Comparison of ENCODE assay signal across 9 cellular contexts in the genomic region with DNA sequence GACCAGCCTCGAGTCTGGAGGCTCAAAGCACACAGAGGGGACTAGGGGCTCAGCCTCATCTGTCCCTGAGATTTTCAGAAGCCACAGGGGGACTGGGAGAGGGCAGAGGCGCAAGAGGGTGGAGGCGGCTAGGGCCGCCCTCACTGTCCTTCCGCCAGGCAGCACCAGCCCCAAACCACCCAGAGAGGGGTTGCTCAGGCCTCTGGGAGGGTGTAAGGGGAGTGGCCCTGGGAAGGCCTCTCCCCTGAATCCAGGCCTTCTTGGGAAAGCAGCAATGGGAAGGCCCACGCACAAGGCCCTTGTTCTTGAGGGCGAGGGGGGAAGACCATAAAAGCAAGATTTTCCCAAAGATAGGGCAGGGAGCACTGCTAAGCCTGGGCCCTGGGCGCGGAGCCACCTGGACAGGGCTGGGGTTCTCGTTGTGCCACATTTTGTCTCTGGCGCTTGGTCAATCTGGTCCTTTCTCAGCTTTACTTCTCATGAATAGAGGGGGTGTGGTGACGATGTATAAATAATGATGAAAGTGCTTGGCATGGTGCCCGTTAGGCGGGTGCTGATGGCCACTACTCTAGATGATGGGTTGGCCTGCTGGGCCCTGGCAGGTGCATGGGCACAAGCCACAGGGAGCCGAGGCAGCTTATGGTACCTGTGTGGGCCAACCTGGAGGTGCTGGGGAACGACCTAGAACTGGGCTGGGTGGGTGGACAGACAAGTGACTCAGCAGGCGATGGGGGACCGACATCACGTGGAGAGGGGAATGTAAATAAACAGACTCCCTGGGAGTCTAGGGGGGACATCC. TPM values are rescaled to one million over a fixed set of nuclear protein-coding genes. Genes with fewer than 3 reads are reported as not detected.
A peak's percentile ranks its signal among the peaks of the same experiment; 100 is the strongest.
DNase-seq lines count a peak whose midpoint lies in the region; ATAC-seq, FAIRE-seq and TF ChIP-seq lines count a peak whose summit lies in the region.
"Had no signal": no experiment of that assay in that cellular context is flagged by ENCODE, and none has a peak within 500 bp of the region (broad histone marks: within the 10 kb centered on the region; RNA-seq: fewer than 3 reads in every experiment).

No MANE protein-coding gene starts in this region.

- no peaks in the 10 kb centered on the region for H4K20me1 ChIP-seq in H9 (ENCODE audit: control insufficient read depth, insufficient read depth, insufficient read length)
- H4K20me1 ChIP-seq in OCI-LY7 (ENCODE audit: insufficient read depth, low read length), result no peaks in the 10 kb centered on the region
- H4K20me1 ChIP-seq in smooth muscle cell (ENCODE audit: low read depth), result no peaks in the 10 kb centered on the region

- no peak overlapping the region for H2BK120ac ChIP-seq in H9 (ENCODE audit: low read depth, low read length, poor library complexity, severe bottlenecking)

- no peaks in the 10 kb centered on the region for H3K9me3 ChIP-seq in A549
- no peaks in the 10 kb centered on the region for H3K9me3 ChIP-seq in H9 (ENCODE audit: control insufficient read depth, low read depth, low read length)
- no peaks in the 10 kb centered on the region for H3K9me3 ChIP-seq in OCI-LY7 (ENCODE audit: low read length)
- H3K9me3 ChIP-seq in smooth muscle cell (replicated peaks; ENCODE audit: low read depth), result no peaks in the 10 kb centered on the region

- no peak overlapping the region for H3K9ac ChIP-seq in H9 (ENCODE audit: extremely low read depth, insufficient read length, low read length)
- H3K9ac ChIP-seq in smooth muscle cell (ENCODE audit: low read depth), result no peak overlapping the region
- H3K9ac ChIP-seq: parathyroid adenoma had no signal

- DNase-seq in A549 (ENCODE audit: low read depth in 1 of 2, low spot score in 1 of 2) (peak in 1 of 2 experiments; percentile 36), H9 (peak; percentile 23), OCI-LY7 (ENCODE audit: low spot score) (no peak), epithelial cell of esophagus (ENCODE audit: low read depth) (peak; percentile 32), omental fat pad (ENCODE audit: low spot score) (no peak), glomerular visceral epithelial cell (ENCODE audit: extremely low spot score) (no peak), smooth muscle cell (lab: John Stamatoyannopoulos, UW; ENCODE audit: unreplicated experiment) (no peak)

- no peak overlapping the region for H4K91ac ChIP-seq in H9 (ENCODE audit: insufficient read length, low read depth, low read length)

- no peak for TF ChIP-seq POLR2A in A549 (IDR thresholded peaks at IDR 0.05; ENCODE audit: low read length)

- no peak overlapping the region for H2BK15ac ChIP-seq in H9 (ENCODE audit: low read depth, low read length)

- no peaks in the 10 kb centered on the region for H3K79me1 ChIP-seq in H9 (ENCODE audit: insufficient read depth, low read depth, low read length, poor library complexity, severe bottlenecking)

- H3K27me3 ChIP-seq in H9 (ENCODE audit: insufficient read depth, low read length) (no peaks in the 10 kb centered on the region; the same call in 1 of the 2 replicates), smooth muscle cell (ENCODE audit: low read depth) (no peaks in the 10 kb centered on the region)

- no peak for TF ChIP-seq CTCF in A549 (IDR thresholded peaks at IDR 0.05)
- no peak for TF ChIP-seq CTCF in H9 (conservative IDR thresholded peaks at IDR 0.05)
- TF ChIP-seq CTCF in OCI-LY7 (conservative IDR thresholded peaks at IDR 0.05; ENCODE audit: low read length), result no peak
- no peak for TF ChIP-seq CTCF in epithelial cell of esophagus (IDR thresholded peaks at IDR 0.05; ENCODE audit: insufficient read depth, low read depth, low read length, missing control alignments)
- no peak for TF ChIP-seq CTCF in omental fat pad (IDR thresholded peaks at IDR 0.05)
- no peak for TF ChIP-seq CTCF in smooth muscle cell (IDR thresholded peaks at IDR 0.05; ENCODE audit: borderline replicate concordance, insufficient read depth, poor library complexity, severe bottlenecking)

- no peak for TF ChIP-seq RAD21 in A549 (conservative IDR thresholded peaks at IDR 0.05 in 1 of 2, IDR thresholded peaks at IDR 0.05 in 1 of 2)

- H2AFZ ChIP-seq in H9 (ENCODE audit: low read length) (no peak overlapping the region), OCI-LY7 (ENCODE audit: low read length) (no peak overlapping the region), smooth muscle cell (ENCODE audit: low read depth) (no peak overlapping the region)

- no peak overlapping the region for H4K5ac ChIP-seq in H9 (ENCODE audit: insufficient read length, low read depth, low read length)

- intact Hi-C loops in OCI-LY7 (cut with micrococcal nuclease; ENCODE audit: unreplicated experiment), result loop anchor here (2.0 to 10.0 kb wide), 3 partner anchors 107 to 350 kb away; a partner anchor contains a TSS

- 35% methylated on average over 19 of the region's 19 CpGs for WGBS in A549 (ENCODE audit: missing lambda C conversion rate)
- WGBS in H9 (ENCODE audit: extremely low coverage, insufficient read length, low lambda C conversion rate), result no CpG with 5 or more reads among the region's 19 CpGs
- WGBS in smooth muscle cell (ENCODE audit: low lambda C conversion rate), result 80% methylated on average over 19 of the region's 19 CpGs

- no peak overlapping the region for H4K8ac ChIP-seq in H9 (replicated peaks; ENCODE audit: insufficient read length, low read depth, low read length)

- peaks cover 18 to 22% of the 10 kb centered on the region in 2 experiments for H3K4me1 Mint-ChIP-seq in H9

- no peaks in the 10 kb centered on the region for H3F3A ChIP-seq in smooth muscle cell (ENCODE audit: low read depth)

- H3K23ac ChIP-seq in H9 (ENCODE audit: insufficient read length, low read depth, low read length), result no peak overlapping the region

- no peak overlapping the region for H3K56ac ChIP-seq in H9 (ENCODE audit: insufficient read length, low read depth, low read length)

- peak overlapping the region; percentile 1 to 83; a peak in 4 of 6 replicates for H3K27ac ChIP-seq in A549
- H3K27ac ChIP-seq in H9 (ENCODE audit: insufficient read length, low read depth, low read length), result no peak overlapping the region
- H3K27ac ChIP-seq in OCI-LY7 (ENCODE audit: low read depth, low read length, poor library complexity, severe bottlenecking), result no peak overlapping the region
- no peak overlapping the region for H3K27ac ChIP-seq in smooth muscle cell (ENCODE audit: low read depth)

- no peak for FAIRE-seq in A549 (lab: Jason Lieb, UNC)

- H3K23me2 ChIP-seq in H9 (ENCODE audit: insufficient read length, low read depth, low read length, poor library complexity, severe bottlenecking), result peaks cover 14% of the 10 kb centered on the region

- ATAC-seq in A549 (peak in 1 of 2 experiments; percentile 1; a peak in 2 of 6 replicates), omental fat pad (ENCODE audit: low FRiP score) (no peak), GM18520 (IDR thresholded peaks at IDR 0.05; ENCODE audit: unreplicated experiment) (no peak)

- H3K4me3 Mint-ChIP-seq in H9, result peak overlapping the region in 1 of 2 experiments; percentile 6; a peak in 2 of 5 replicates

- H3T11ph ChIP-seq in H9 (ENCODE audit: low read length), result no peak overlapping the region

- peak overlapping the region in 1 of 3 experiments; percentile 33; a peak in 2 of 7 replicates for H3K27ac Mint-ChIP-seq in H9

- no peak overlapping the region for H3K14ac ChIP-seq in H9 (ENCODE audit: insufficient read depth, low read length)

- BruUV-seq in OCI-LY7 (replicated peaks; lab: Mats Ljungman, UMichigan), result TSS peak; percentile 60

- H3K36me3 Mint-ChIP-seq in H9 (ENCODE audit: insufficient read depth in 1 of 3, low read depth in 3 of 3), result peaks cover 0 to 3% (median 3%) of the 10 kb centered on the region in 3 experiments; a peak in 2 of 7 replicates

- H3K9me3 Mint-ChIP-seq in H9, result no peaks in the 10 kb centered on the region

- CTCF ChIA-PET in A549 (lab: Yijun Ruan, JAX) (interaction anchor here (0.6 to 3.6 kb wide), 78 partner anchors 8 to 751 kb away, joined by 3 to 48 read pairs (median 4); a partner anchor contains a TSS), OCI-LY7 (lab: Charles Lee; ENCODE audit: unreplicated experiment) (no interaction called here)

- H3K4me2 ChIP-seq in A549 (peak overlapping the region; percentile 75), H9 (ENCODE audit: insufficient read depth, insufficient read length, low read length) (no peak overlapping the region), OCI-LY7 (ENCODE audit: low read length) (no peak overlapping the region), smooth muscle cell (no peak overlapping the region)

- no peak overlapping the region for H2BK5ac ChIP-seq in H9 (ENCODE audit: insufficient read length, low read length)

- peaks cover 16% of the 10 kb centered on the region for H3K27me3 Mint-ChIP-seq in H9 (ENCODE audit: low read depth)

- no peak overlapping the region for H3K4ac ChIP-seq in H9 (ENCODE audit: low read depth, low read length)

- H3K4me3 ChIP-seq in A549, result no peak overlapping the region
- H3K4me3 ChIP-seq in OCI-LY7 (ENCODE audit: low read depth, low read length, poor library complexity, severe bottlenecking), result no peak overlapping the region
- no peak overlapping the region for H3K4me3 ChIP-seq in epithelial cell of esophagus (ENCODE audit: low read length)
- no peak overlapping the region for H3K4me3 ChIP-seq in smooth muscle cell

- no peaks in the 10 kb centered on the region for H3K9me2 ChIP-seq in OCI-LY7 (ENCODE audit: insufficient read depth, low read length)

- H3K36me3 ChIP-seq in OCI-LY7 (ENCODE audit: insufficient read depth, low read length) (peaks cover 5% of the 10 kb centered on the region; the same call in 1 of the 2 replicates), smooth muscle cell (ENCODE audit: low read depth) (no peaks in the 10 kb centered on the region)

- H3K79me2 ChIP-seq in H9 (ENCODE audit: insufficient read depth, low read length) (no peaks in the 10 kb centered on the region), OCI-LY7 (ENCODE audit: insufficient read depth, low read depth, low read length) (no peaks in the 10 kb centered on the region), smooth muscle cell (ENCODE audit: low read depth) (no peaks in the 10 kb centered on the region)
- H3K79me2 ChIP-seq: parathyroid adenoma had no signal

- H2AK5ac ChIP-seq in H9 (ENCODE audit: insufficient read length, low read length), result no peak overlapping the region

- no peak overlapping the region for H3K18ac ChIP-seq in H9 (ENCODE audit: insufficient read length, low read depth, low read length)

- H2BK12ac ChIP-seq in H9 (ENCODE audit: insufficient read length, low read depth, low read length), result no peak overlapping the region

- POLR2A ChIA-PET in A549 (lab: Yijun Ruan, JAX), result interaction anchor here (1.1 to 1.8 kb wide), 3 partner anchors 19 to 437 kb away, joined by 6 to 10 read pairs (median 7); a partner anchor contains a TSS
- POLR2A ChIA-PET in OCI-LY7 (lab: Charles Lee), result no interaction called here

- H3K4me1 ChIP-seq in A549, result peaks cover 41% of the 10 kb centered on the region
- H3K4me1 ChIP-seq in H9 (ENCODE audit: insufficient read depth, low read length), result no peaks in the 10 kb centered on the region
- H3K4me1 ChIP-seq in OCI-LY7 (ENCODE audit: insufficient read depth, low read length, poor library complexity, severe bottlenecking), result peaks cover 30% of the 10 kb centered on the region
- H3K4me1 ChIP-seq in smooth muscle cell (ENCODE audit: low read depth), result peaks cover 5% of the 10 kb centered on the region
- H3K4me1 ChIP-seq: parathyroid adenoma had no signal

- no peak overlapping the region for H2BK20ac ChIP-seq in H9 (ENCODE audit: low read depth, low read length, poor library complexity, severe bottlenecking)

- TF ChIP-seq EP300 in A549 (IDR thresholded peaks at IDR 0.05), result no peak

RNA-seq across cellular contexts. Expression of a gene that starts 4.8 kb away (rescaled TPM):
- not detected in 2 replicates for polyA plus RNA-seq in A549 (2011; rRNA removed)
- polyA plus RNA-seq in A549 (2012; cell fraction: cytosol; rRNA removed), result not detected in 2 replicates
- polyA plus RNA-seq in A549 (2012; cell fraction: nucleus; rRNA removed), result 0.06 TPM in 1 of 2 replicates, not detected in the other
- not detected in 3 replicates for polyA plus RNA-seq in A549 (2017; fragmentation: RNase III; extraction: RNeasy Plus Mini Kit Qiagen cat#74134 plus additional on column Dnase treatment)
- not detected in 2 replicates for polyA minus RNA-seq in A549 (2011; rRNA and poly(A)+ RNA removed)
- 5.2 and 5.7 TPM in 2 replicates for total RNA-seq in H9 (2021)
- total RNA-seq in OCI-LY7 (2014; rRNA removed; shearing (Covaris generic)), result 3.1 and 12.0 TPM in 2 replicates
- 11.9 and 13.3 TPM in 2 replicates for total RNA-seq in OCI-LY7 (2022)
- total RNA-seq in omental fat pad, result 1 to 10 TPM in 1 of 4 donors, under 1 TPM in 2, not detected in 1; 0.48 to 1.2 (median 0.84) TPM
- total RNA-seq in smooth muscle cell, result 0.13 and 0.27 TPM in 2 replicates
- polyA plus RNA-seq in smooth muscle cell, result 1.2 and 4.3 TPM in 2 replicates

RNA-seq across cellular contexts. Expression of a gene that starts 4.9 kb away (rescaled TPM):
- polyA plus RNA-seq in A549 (2011; rRNA removed) (2.1 and 3.2 TPM in 2 replicates), A549 (2017; fragmentation: RNase III; extraction: RNeasy Plus Mini Kit Qiagen cat#74134 plus additional on column Dnase treatment) (14.4 to 17.6 TPM (median 16.8 TPM) in 3 replicates), smooth muscle cell (5.6 and 7.7 TPM in 2 replicates)
- polyA plus RNA-seq in A549 (2012; cell fraction: cytosol; rRNA removed), result 7.0 and 9.7 TPM in 2 replicates
- 31.8 and 33.6 TPM in 2 replicates for polyA plus RNA-seq in A549 (2012; cell fraction: nucleus; rRNA removed)
- 3.2 and 4.1 TPM in 2 replicates for polyA minus RNA-seq in A549 (2011; rRNA and poly(A)+ RNA removed)
- total RNA-seq in H9 (2021) (43.8 and 46.0 TPM in 2 replicates), OCI-LY7 (2022) (13.6 and 14.3 TPM in 2 replicates), omental fat pad (1 to 10 TPM; 6.4 to 9.8 (median 7.2) TPM), smooth muscle cell (4.6 and 6.8 TPM in 2 replicates)
- 5.6 and 7.2 TPM in 2 replicates for total RNA-seq in OCI-LY7 (2014; rRNA removed; shearing (Covaris generic))

RNA-seq across cellular contexts. Expression of a gene that starts 6.3 kb away (rescaled TPM):
- polyA plus RNA-seq in A549 (2011; rRNA removed) (42.8 and 47.5 TPM in 2 replicates), A549 (2017; fragmentation: RNase III; extraction: RNeasy Plus Mini Kit Qiagen cat#74134 plus additional on column Dnase treatment) (47.2 to 48.9 TPM (median 48.7 TPM) in 3 replicates), smooth muscle cell (51.2 and 55.2 TPM in 2 replicates)
- 40.6 and 45.2 TPM in 2 replicates for polyA plus RNA-seq in A549 (2012; cell fraction: cytosol; rRNA removed)
- polyA plus RNA-seq in A549 (2012; cell fraction: nucleus; rRNA removed), result 63.4 and 66.2 TPM in 2 replicates
- 55.3 and 55.5 TPM in 2 replicates for polyA minus RNA-seq in A549 (2011; rRNA and poly(A)+ RNA removed)
- total RNA-seq in H9 (2021) (87.9 and 91.3 TPM in 2 replicates), OCI-LY7 (2022) (70.4 and 73.7 TPM in 2 replicates), omental fat pad (10 to 100 TPM; 34.7 to 43.8 (median 40.2) TPM), smooth muscle cell (33.3 and 36.5 TPM in 2 replicates)
- total RNA-seq in OCI-LY7 (2014; rRNA removed; shearing (Covaris generic)), result 45.1 and 61.5 TPM in 2 replicates

RNA-seq across cellular contexts. Expression of a gene that starts 18.4 kb away (rescaled TPM):
- polyA plus RNA-seq in A549 (2011; rRNA removed), result 19.1 and 21.6 TPM in 2 replicates
- polyA plus RNA-seq in A549 (2012; cell fraction: cytosol; rRNA removed), result 72.6 and 86.0 TPM in 2 replicates
- polyA plus RNA-seq in A549 (2012; cell fraction: nucleus; rRNA removed), result 183 and 244 TPM in 2 replicates
- polyA plus RNA-seq in A549 (2017; fragmentation: RNase III; extraction: RNeasy Plus Mini Kit Qiagen cat#74134 plus additional on column Dnase treatment), result 30.4 to 32.5 TPM (median 31.8 TPM) in 3 replicates
- 18.6 and 20.3 TPM in 2 replicates for polyA minus RNA-seq in A549 (2011; rRNA and poly(A)+ RNA removed)
- total RNA-seq in H9 (2021), result 35.6 and 40.9 TPM in 2 replicates
- total RNA-seq in OCI-LY7 (2014; rRNA removed; shearing (Covaris generic)), result 19.8 and 25.6 TPM in 2 replicates
- total RNA-seq in OCI-LY7 (2022), result 42.6 and 43.0 TPM in 2 replicates
- total RNA-seq in omental fat pad, result 10 to 100 TPM; 25.7 to 48.9 (median 30.3) TPM
- 12.8 and 17.2 TPM in 2 replicates for total RNA-seq in smooth muscle cell
- 22.6 and 29.3 TPM in 2 replicates for polyA plus RNA-seq in smooth muscle cell

Comparison
In these comparisons a context has a peak if more than half of its experiments do, and no peak if none do; other contexts are left out.
1. DNase-seq: peak in H9 (single experiment) and epithelial cell of esophagus (single experiment); none in OCI-LY7 (single experiment), omental fat pad (single experiment), glomerular visceral epithelial cell (single experiment) and smooth muscle cell (single experiment).
2. H3K27ac ChIP-seq: peak in A549 (2 of 2); none in H9 (single experiment), OCI-LY7 (single experiment) and smooth muscle cell (single experiment).